In the genomic region with DNA sequence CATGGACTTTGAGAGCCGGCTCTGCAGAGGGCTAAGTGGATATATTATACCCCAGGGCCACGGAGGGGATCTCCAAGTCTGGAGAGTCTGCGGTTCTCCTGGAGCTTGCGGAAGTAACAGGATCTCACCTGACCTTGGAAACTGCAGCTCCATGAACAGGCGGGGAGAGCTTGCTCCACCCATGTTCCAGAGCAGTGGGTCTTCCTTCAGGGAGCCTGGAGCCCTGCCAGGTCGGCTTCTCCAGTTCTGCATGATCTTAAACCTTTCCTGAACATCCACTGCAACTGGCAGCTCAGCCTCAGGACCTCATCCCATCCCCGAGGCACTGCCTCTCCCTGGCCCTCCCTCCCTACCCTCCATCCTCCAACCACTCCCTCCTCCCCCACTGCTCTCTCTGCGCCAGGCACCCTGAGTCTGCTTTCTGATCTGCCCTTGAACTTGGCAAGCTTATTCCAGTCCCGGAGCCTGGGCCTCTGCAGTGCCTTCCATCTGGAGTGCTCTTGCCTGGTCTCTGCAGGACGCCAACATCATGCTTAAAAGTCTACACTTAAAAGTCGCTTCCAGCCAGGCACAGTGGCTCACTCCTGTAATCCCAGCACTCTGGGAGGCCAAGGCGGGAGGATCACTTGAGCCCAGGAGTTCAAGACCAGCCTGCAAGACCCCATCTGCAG, we compare ENCODE assay signal across 19 cellular contexts.
"Had no signal": no experiment of that assay in that cellular context is flagged by ENCODE, and none has a peak within 500 bp of the region (broad histone marks: within the 10 kb centered on the region; RNA-seq: fewer than 3 reads in every experiment).

No MANE protein-coding gene starts in this region.

- H3K36me3 ChIP-seq: breast epithelium, esophagus muscularis mucosa, spleen, upper lobe of left lung had no signal

- H3K9me3 ChIP-seq: upper lobe of left lung had no signal

- DNase-seq: activated CD4-positive, alpha-beta memory T cell treated with anti-CD3 and anti-CD28 coated beads for 36 hours; activated CD4-positive, alpha-beta T cell treated with anti-CD3 and anti-CD28 coated beads for 48 hours; activated effector memory CD4-positive, alpha-beta T cell treated with Interleukin-2 at 50 U/mL for 16 hours; activated naive CD4-positive, alpha-beta T cell treated with anti-CD3 and anti-CD28 coated beads for 36 hours; activated naive CD8-positive, alpha-beta T cell treated with anti-CD3 and anti-CD28 coated beads, Interleukin-2, amount 10 ng/mL, durations not matched to agents 7 days and 5 days; activated T-cell treated with anti-CD3 and anti-CD28 coated beads, Interleukin-2, amount 50 U/mL, for 72 hours; amniotic stem cell; cerebellar nuclear complex; glutamatergic neuron; naive thymus-derived CD4-positive, alpha-beta T cell; retina; spleen; stimulated activated CD4-positive, alpha-beta T cell treated with anti-CD3 and anti-CD28 coated beads, Interleukin-4, amount 100 ng/mL, for 1 hour; stimulated activated naive CD4-positive, alpha-beta T cell; upper lobe of left lung had no signal

- H3K9ac ChIP-seq: neural progenitor cell had no signal

- H3K4me1 ChIP-seq: breast epithelium, esophagus muscularis mucosa, neural progenitor cell, spleen, upper lobe of left lung had no signal

- H3K27me3 ChIP-seq: esophagus muscularis mucosa, neural progenitor cell, upper lobe of left lung had no signal

- H3K4me3 ChIP-seq: breast epithelium, coronary artery, esophagus muscularis mucosa, neural progenitor cell, spleen, upper lobe of left lung had no signal
